8 cellular contexts compared by ENCODE assay signal in genomic region chr17:65122836-65123756, GRCh38. TPM values are rescaled to one million over a fixed set of nuclear protein-coding genes. Genes with fewer than 3 reads are reported as not detected.
A peak's percentile ranks its signal among the peaks of the same experiment; 100 is the strongest.
DNase-seq lines count a peak whose midpoint lies in the region; ATAC-seq and TF ChIP-seq lines count a peak whose summit lies in the region.

No MANE protein-coding gene starts in this region.

- POLR2A ChIA-PET in PC-3 (lab: Charles Lee; ENCODE audit: unreplicated experiment), result no interaction called here

- peak overlapping the region; percentile 91 for H3K27ac ChIP-seq in PC-3 (ENCODE audit: low read length)
- H3K27ac ChIP-seq in muscle layer of colon (ENCODE audit: low read depth, low read length), result peak overlapping the region; percentile 62

- CTCF ChIA-PET in PC-3 (lab: Charles Lee), result interaction anchor here (0.5 to 1.6 kb wide), 2 partner anchors 22 to 160 kb away, joined by 8 to 13 read pairs; no protein-coding TSS in a partner anchor

- DNase-seq in Caki2 (ENCODE audit: low read depth) (peak; percentile 92), HuH-7.5 (ENCODE audit: low spot score) (peak; percentile 88), PC-3 (peak; percentile 86)
- peak; percentile 86 for DNase-seq in activated T-cell treated with anti-CD3 and anti-CD28 coated beads, Interleukin-2, amount 50 U/mL, for 24 hours
- DNase-seq in stimulated activated CD8-positive, alpha-beta memory T cell treated with anti-CD3 and anti-CD28 coated beads, Interleukin-4, amount 100 ng/mL, for 48 hours, result peak; percentile 85

- H3F3A ChIP-seq in PC-3 (ENCODE audit: low read length, unreplicated experiment), result peaks cover 12% of the 10 kb centered on the region

- no peaks in the 10 kb centered on the region for H3K27me3 ChIP-seq in PC-3 (ENCODE audit: low read length)
- no peaks in the 10 kb centered on the region for H3K27me3 ChIP-seq in muscle layer of colon (ENCODE audit: control insufficient read depth in 1 of 2, insufficient read depth in 2 of 2, low read length in 2 of 2)

- H3K4me1 Mint-ChIP-seq in activated T-cell treated with anti-CD3 and anti-CD28 coated beads, Interleukin-2, amount 50 U/mL, for 24 hours (ENCODE audit: low read depth), result peaks cover 26% of the 10 kb centered on the region

- H3K27me3 Mint-ChIP-seq in activated T-cell treated with anti-CD3 and anti-CD28 coated beads, Interleukin-2, amount 50 U/mL, for 24 hours, result peaks cover 15% of the 10 kb centered on the region

- H3K9me3 ChIP-seq in PC-3 (ENCODE audit: low read length) (no peaks in the 10 kb centered on the region), muscle layer of colon (ENCODE audit: low read length) (no peaks in the 10 kb centered on the region)

- H3K9me2 ChIP-seq in PC-3 (replicated peaks; ENCODE audit: low read length), result no peaks in the 10 kb centered on the region

- ATAC-seq in GM21515 (IDR thresholded peaks at IDR 0.05; ENCODE audit: unreplicated experiment) (peak; percentile 76), PC-3 (peak; percentile 39), esophagus mucosa (peak; percentile 67)

- H3K4me3 ChIP-seq in PC-3 (ENCODE audit: low read length) (peak overlapping the region; percentile 50), muscle layer of colon (ENCODE audit: low read depth in 1 of 2, low read length in 2 of 2) (peak overlapping the region; percentile 34 to 57)

- H3K36me3 Mint-ChIP-seq in activated T-cell treated with anti-CD3 and anti-CD28 coated beads, Interleukin-2, amount 50 U/mL, for 24 hours (ENCODE audit: low read depth), result peaks cover 4% of the 10 kb centered on the region

- peak overlapping the region; percentile 88 for H3K4me3 Mint-ChIP-seq in activated T-cell treated with anti-CD3 and anti-CD28 coated beads, Interleukin-2, amount 50 U/mL, for 24 hours

- H3K27ac Mint-ChIP-seq in activated T-cell treated with anti-CD3 and anti-CD28 coated beads, Interleukin-2, amount 50 U/mL, for 24 hours, result peak overlapping the region; percentile 96

- H3K4me2 ChIP-seq in PC-3 (ENCODE audit: low read length), result peak overlapping the region; percentile 73

- no TSS peak for BruUV-seq in PC-3 (replicated peaks; lab: Mats Ljungman, UMichigan)

- H2AFZ ChIP-seq in PC-3 (ENCODE audit: low read length), result peak overlapping the region; percentile 38

- intact Hi-C loops in PC-3 (cut with micrococcal nuclease), result loop anchor here (5.0 kb wide), 1 partner anchor 66 kb away; the partner anchor contains the start of gene GNA13

- H3K79me2 ChIP-seq in PC-3 (ENCODE audit: low read length), result no peaks in the 10 kb centered on the region

- H3K4me1 ChIP-seq in PC-3 (ENCODE audit: insufficient read depth, low read length) (peaks cover 33% of the 10 kb centered on the region), muscle layer of colon (ENCODE audit: insufficient read depth, low read length) (no peaks in the 10 kb centered on the region)

- H3K9me3 Mint-ChIP-seq in activated T-cell treated with anti-CD3 and anti-CD28 coated beads, Interleukin-2, amount 50 U/mL, for 24 hours, result no peaks in the 10 kb centered on the region

- in situ Hi-C loops in Caki2 (cut with HindIII; ENCODE audit: low pct_unique_long_range_greater_than_20kb, low sequenced_read_pairs), result no loop called here

- peak overlapping the region; percentile 72 for H3K9ac ChIP-seq in PC-3 (ENCODE audit: low read length)
- H3K9ac ChIP-seq in muscle layer of colon (ENCODE audit: low read length), result peak overlapping the region; percentile 31

- no peaks in the 10 kb centered on the region for H3K36me3 ChIP-seq in PC-3 (ENCODE audit: low read depth, low read length)
- H3K36me3 ChIP-seq in muscle layer of colon (ENCODE audit: insufficient read depth, low read length), result no peaks in the 10 kb centered on the region

- TF ChIP-seq CTCF in PC-3 (conservative IDR thresholded peaks at IDR 0.05; ENCODE audit: low read depth, low read length), result no peak

- H4K20me1 ChIP-seq in PC-3 (ENCODE audit: low read length), result no peaks in the 10 kb centered on the region

RNA-seq across cellular contexts. Expression of gene RGS9, which starts 14.1 kb away (rescaled TPM):
- total RNA-seq in Caki2 (2014; rRNA removed; shearing (Covaris generic); ENCODE audit: low replicate concordance), result 38.8 and 46.4 TPM in 2 replicates
- 2.7 and 3.4 TPM in 2 replicates for total RNA-seq in PC-3 (2014; rRNA removed)
- 0.84 TPM for total RNA-seq in esophagus mucosa

Comparison
In these comparisons a context has a peak if more than half of its experiments do, and no peak if none do; other contexts are left out.
1. Peak in every context shown above with its lines: DNase-seq, ATAC-seq, H3K4me3 ChIP-seq and H3K27ac ChIP-seq.